1 cellular context compared by ENCODE assay signal in genomic region chr19:48881741-48882657, GRCh38.
A peak's percentile ranks its signal among the peaks of the same experiment; 100 is the strongest.
TF ChIP-seq lines count a peak whose summit lies in the region.

No MANE protein-coding gene starts in this region.

TF ChIP-seq in GM23338, 12 proteins besides CTCF, POLR2A, EP300 and RAD21 (continued from another document):
- TF ChIP-seq ZNF331 (CRISPR knock-in tag; IDR thresholded peaks at IDR 0.05; ENCODE audit: low read depth), result peak; percentile 28; the same call in 1 of the 2 replicates
- TF ChIP-seq JUNB (IDR thresholded peaks at IDR 0.05; ENCODE audit: unreplicated experiment), result no peak
- peak; percentile 94 for TF ChIP-seq ETS1 (IDR thresholded peaks at IDR 0.05)
- TF ChIP-seq CREB1 (CRISPR knock-in tag; IDR thresholded peaks at IDR 0.05; ENCODE audit: low read depth), result peak; percentile 63
- TF ChIP-seq NANOG (IDR thresholded peaks at IDR 0.05; ENCODE audit: borderline replicate concordance), result no peak
- TF ChIP-seq, protein P1, sequence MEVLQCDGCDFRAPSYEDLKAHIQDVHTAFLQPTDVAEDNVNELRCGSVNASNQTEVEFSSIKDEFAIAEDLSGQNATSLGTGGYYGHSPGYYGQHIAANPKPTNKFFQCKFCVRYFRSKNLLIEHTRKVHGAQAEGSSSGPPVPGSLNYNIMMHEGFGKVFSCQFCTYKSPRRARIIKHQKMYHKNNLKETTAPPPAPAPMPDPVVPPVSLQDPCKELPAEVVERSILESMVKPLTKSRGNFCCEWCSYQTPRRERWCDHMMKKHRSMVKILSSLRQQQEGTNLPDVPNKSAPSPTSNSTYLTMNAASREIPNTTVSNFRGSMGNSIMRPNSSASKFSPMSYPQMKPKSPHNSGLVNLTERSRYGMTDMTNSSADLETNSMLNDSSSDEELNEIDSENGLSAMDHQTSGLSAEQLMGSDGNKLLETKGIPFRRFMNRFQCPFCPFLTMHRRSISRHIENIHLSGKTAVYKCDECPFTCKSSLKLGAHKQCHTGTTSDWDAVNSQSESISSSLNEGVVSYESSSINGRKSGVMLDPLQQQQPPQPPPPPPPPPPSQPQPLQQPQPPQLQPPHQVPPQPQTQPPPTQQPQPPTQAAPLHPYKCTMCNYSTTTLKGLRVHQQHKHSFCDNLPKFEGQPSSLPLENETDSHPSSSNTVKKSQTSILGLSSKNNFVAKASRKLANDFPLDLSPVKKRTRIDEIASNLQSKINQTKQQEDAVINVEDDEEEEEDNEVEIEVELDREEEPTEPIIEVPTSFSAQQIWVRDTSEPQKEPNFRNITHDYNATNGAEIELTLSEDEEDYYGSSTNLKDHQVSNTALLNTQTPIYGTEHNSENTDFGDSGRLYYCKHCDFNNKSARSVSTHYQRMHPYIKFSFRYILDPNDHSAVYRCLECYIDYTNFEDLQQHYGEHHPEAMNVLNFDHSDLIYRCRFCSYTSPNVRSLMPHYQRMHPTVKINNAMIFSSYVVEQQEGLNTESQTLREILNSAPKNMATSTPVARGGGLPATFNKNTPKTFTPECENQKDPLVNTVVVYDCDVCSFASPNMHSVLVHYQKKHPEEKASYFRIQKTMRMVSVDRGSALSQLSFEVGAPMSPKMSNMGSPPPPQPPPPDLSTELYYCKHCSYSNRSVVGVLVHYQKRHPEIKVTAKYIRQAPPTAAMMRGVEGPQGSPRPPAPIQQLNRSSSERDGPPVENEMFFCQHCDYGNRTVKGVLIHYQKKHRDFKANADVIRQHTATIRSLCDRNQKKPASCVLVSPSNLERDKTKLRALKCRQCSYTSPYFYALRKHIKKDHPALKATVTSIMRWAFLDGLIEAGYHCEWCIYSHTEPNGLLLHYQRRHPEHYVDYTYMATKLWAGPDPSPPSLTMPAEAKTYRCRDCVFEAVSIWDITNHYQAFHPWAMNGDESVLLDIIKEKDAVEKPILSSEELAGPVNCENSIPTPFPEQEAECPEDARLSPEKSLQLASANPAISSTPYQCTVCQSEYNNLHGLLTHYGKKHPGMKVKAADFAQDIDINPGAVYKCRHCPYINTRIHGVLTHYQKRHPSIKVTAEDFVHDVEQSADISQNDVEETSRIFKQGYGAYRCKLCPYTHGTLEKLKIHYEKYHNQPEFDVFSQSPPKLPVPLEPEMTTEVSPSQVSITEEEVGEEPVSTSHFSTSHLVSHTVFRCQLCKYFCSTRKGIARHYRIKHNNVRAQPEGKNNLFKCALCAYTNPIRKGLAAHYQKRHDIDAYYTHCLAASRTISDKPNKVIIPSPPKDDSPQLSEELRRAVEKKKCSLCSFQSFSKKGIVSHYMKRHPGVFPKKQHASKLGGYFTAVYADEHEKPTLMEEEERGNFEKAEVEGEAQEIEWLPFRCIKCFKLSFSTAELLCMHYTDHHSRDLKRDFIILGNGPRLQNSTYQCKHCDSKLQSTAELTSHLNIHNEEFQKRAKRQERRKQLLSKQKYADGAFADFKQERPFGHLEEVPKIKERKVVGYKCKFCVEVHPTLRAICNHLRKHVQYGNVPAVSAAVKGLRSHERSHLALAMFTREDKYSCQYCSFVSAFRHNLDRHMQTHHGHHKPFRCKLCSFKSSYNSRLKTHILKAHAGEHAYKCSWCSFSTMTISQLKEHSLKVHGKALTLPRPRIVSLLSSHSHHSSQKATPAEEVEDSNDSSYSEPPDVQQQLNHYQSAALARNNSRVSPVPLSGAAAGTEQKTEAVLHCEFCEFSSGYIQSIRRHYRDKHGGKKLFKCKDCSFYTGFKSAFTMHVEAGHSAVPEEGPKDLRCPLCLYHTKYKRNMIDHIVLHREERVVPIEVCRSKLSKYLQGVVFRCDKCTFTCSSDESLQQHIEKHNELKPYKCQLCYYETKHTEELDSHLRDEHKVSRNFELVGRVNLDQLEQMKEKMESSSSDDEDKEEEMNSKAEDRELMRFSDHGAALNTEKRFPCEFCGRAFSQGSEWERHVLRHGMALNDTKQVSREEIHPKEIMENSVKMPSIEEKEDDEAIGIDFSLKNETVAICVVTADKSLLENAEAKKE (CRISPR knock-in tag; IDR thresholded peaks at IDR 0.05), result no peak
- TF ChIP-seq ZNF114 (CRISPR knock-in tag; IDR thresholded peaks at IDR 0.05), result peak; percentile 98
